12 cellular contexts compared by ENCODE assay signal in the genomic region with DNA sequence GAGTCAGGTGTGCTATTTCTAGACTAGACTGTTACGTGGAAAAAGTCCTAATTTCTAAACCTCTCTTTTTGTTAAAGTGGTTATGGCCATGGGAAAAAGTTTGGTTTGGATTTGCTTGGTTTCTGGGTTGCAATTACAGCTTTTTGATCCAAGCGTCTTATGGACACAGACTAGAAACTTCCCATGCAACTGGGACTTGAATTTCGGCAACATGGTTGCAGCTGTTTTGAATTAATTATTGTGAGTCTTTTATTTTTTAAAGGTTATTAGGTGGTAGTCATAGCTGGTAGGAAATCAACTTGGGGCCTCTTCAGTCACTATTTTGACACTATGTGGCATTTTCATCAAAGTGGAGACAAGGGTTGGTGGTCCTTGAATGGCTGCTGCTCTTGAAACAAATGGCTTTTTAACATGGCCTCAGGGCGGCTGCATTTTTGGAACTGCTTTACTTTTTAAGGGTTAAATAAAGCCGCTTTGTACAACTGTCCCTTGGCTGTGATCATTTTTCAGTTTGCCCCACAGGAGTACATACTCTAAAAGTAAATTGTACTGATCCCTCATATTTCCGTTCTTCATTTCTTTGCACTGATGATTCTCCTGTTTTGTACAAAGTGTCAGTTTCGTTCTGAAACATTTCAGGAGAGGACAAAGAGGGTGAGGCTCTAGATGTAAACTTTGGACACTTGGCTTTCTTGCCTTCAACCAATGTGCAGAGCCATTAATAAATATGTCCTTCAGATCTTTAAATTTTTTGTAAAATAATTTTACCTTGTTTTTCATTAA. TPM values are rescaled to one million over a fixed set of nuclear protein-coding genes. Genes with fewer than 3 reads are reported as not detected.
DNase-seq lines count a peak whose midpoint lies in the region; ATAC-seq and TF ChIP-seq lines count a peak whose summit lies in the region.
"Had no signal": no experiment of that assay in that cellular context is flagged by ENCODE, and none has a peak within 500 bp of the region (broad histone marks: within the 10 kb centered on the region; RNA-seq: fewer than 3 reads in every experiment).

No MANE protein-coding gene starts in this region.

- TF ChIP-seq POLR2A in thyroid gland (IDR thresholded peaks at IDR 0.05): no peak
- TF ChIP-seq POLR2A in stomach (IDR thresholded peaks at IDR 0.05): no peak

- peaks cover 54% of the 10 kb centered on the region for H3K4me1 Mint-ChIP-seq in activated naive CD4-positive, alpha-beta T cell treated with anti-CD3 and anti-CD28 coated beads for 36 hours (ENCODE audit: low read depth)
- H3K4me1 Mint-ChIP-seq in activated CD4-positive, alpha-beta memory T cell treated with anti-CD3 and anti-CD28 coated beads, Interleukin-2, amount 10 ng/mL, durations not matched to agents 7 days and 5 days: peaks cover 58% of the 10 kb centered on the region
- H3K4me1 Mint-ChIP-seq in memory B cell: peaks cover 36% of the 10 kb centered on the region

- peaks cover 37% of the 10 kb centered on the region for H3K36me3 Mint-ChIP-seq in activated naive CD4-positive, alpha-beta T cell treated with anti-CD3 and anti-CD28 coated beads for 36 hours (ENCODE audit: low read depth)
- H3K36me3 Mint-ChIP-seq in activated CD4-positive, alpha-beta memory T cell treated with anti-CD3 and anti-CD28 coated beads, Interleukin-2, amount 10 ng/mL, durations not matched to agents 7 days and 5 days (ENCODE audit: low read depth): peaks cover 76% of the 10 kb centered on the region
- H3K36me3 Mint-ChIP-seq in memory B cell: peaks cover 26% of the 10 kb centered on the region

- POLR2A ChIA-PET in activated CD4-positive, alpha-beta memory T cell treated with anti-CD3 and anti-CD28 coated beads, Interleukin-2, amount 10 ng/mL, durations not matched to agents 7 days and 5 days (lab: Charles Lee): interaction anchor here (1.0 to 1.9 kb wide), 4 partner anchors 12 to 27 kb away, joined by 3 to 11 read pairs (median 4); partner anchors contain the start of gene HNRNPM

- no peaks in the 10 kb centered on the region for H3K9me3 Mint-ChIP-seq in activated naive CD4-positive, alpha-beta T cell treated with anti-CD3 and anti-CD28 coated beads for 36 hours
- H3K9me3 Mint-ChIP-seq in activated CD4-positive, alpha-beta memory T cell treated with anti-CD3 and anti-CD28 coated beads, Interleukin-2, amount 10 ng/mL, durations not matched to agents 7 days and 5 days: no peaks in the 10 kb centered on the region
- H3K9me3 Mint-ChIP-seq in memory B cell: no peaks in the 10 kb centered on the region
- H3K9me3 Mint-ChIP-seq: activated naive CD8-positive, alpha-beta T cell treated with anti-CD3 and anti-CD28 coated beads, Interleukin-2, amount 10 ng/mL, durations not matched to agents 7 days and 5 days had no signal

- H3K9me3 ChIP-seq in thyroid gland (no peaks in the 10 kb centered on the region), stomach (no peaks in the 10 kb centered on the region)

- H3K27ac Mint-ChIP-seq in activated naive CD4-positive, alpha-beta T cell treated with anti-CD3 and anti-CD28 coated beads for 36 hours: peak overlapping the region; percentile 25
- peak overlapping the region; percentile 71 for H3K27ac Mint-ChIP-seq in activated CD4-positive, alpha-beta memory T cell treated with anti-CD3 and anti-CD28 coated beads, Interleukin-2, amount 10 ng/mL, durations not matched to agents 7 days and 5 days
- peak overlapping the region; percentile 82 for H3K27ac Mint-ChIP-seq in memory B cell
- H3K27ac Mint-ChIP-seq: activated naive CD8-positive, alpha-beta T cell treated with anti-CD3 and anti-CD28 coated beads, Interleukin-2, amount 10 ng/mL, durations not matched to agents 7 days and 5 days had no signal

- H3K27me3 Mint-ChIP-seq in activated naive CD4-positive, alpha-beta T cell treated with anti-CD3 and anti-CD28 coated beads for 36 hours (ENCODE audit: low read depth): no peaks in the 10 kb centered on the region
- H3K27me3 Mint-ChIP-seq in activated CD4-positive, alpha-beta memory T cell treated with anti-CD3 and anti-CD28 coated beads, Interleukin-2, amount 10 ng/mL, durations not matched to agents 7 days and 5 days: no peaks in the 10 kb centered on the region
- no peaks in the 10 kb centered on the region for H3K27me3 Mint-ChIP-seq in memory B cell
- H3K27me3 Mint-ChIP-seq: activated naive CD8-positive, alpha-beta T cell treated with anti-CD3 and anti-CD28 coated beads, Interleukin-2, amount 10 ng/mL, durations not matched to agents 7 days and 5 days had no signal

- H3K4me3 ChIP-seq in thyroid gland (replicated peaks in 1 of 3) (no peak overlapping the region), stomach (peak overlapping the region in 1 of 4 donors; percentile 6)

- H3K36me3 ChIP-seq in thyroid gland (peaks cover 21 to 24% of the 10 kb centered on the region in 2 donors), stomach (peaks cover 42 to 57% (median 50%) of the 10 kb centered on the region in 4 donors)

- ATAC-seq in memory B cell (ENCODE audit: low read depth) (no peak), HG03135 (IDR thresholded peaks at IDR 0.05; ENCODE audit: unreplicated experiment) (no peak)

- CTCF ChIA-PET in activated naive CD4-positive, alpha-beta T cell treated with anti-CD3 and anti-CD28 coated beads for 36 hours (lab: Charles Lee): interaction anchor here (0.5 to 1.6 kb wide), 2 partner anchors 107 to 108 kb away, joined by 4 to 6 read pairs; no protein-coding TSS in a partner anchor
- CTCF ChIA-PET in activated CD4-positive, alpha-beta memory T cell treated with anti-CD3 and anti-CD28 coated beads, Interleukin-2, amount 10 ng/mL, durations not matched to agents 7 days and 5 days (lab: Charles Lee): interaction anchor here (1.3 kb wide), 1 partner anchor 118 kb away, joined by 4 read pairs; no protein-coding TSS in a partner anchor

- TF ChIP-seq CTCF in thyroid gland (IDR thresholded peaks at IDR 0.05) (no peak), stomach (IDR thresholded peaks at IDR 0.05) (no peak)

- no peak for TF ChIP-seq EP300 in stomach (IDR thresholded peaks at IDR 0.05)

- no peaks in the 10 kb centered on the region for H3K27me3 ChIP-seq in thyroid gland
- H3K27me3 ChIP-seq in stomach: no peaks in the 10 kb centered on the region

- H3K4me3 Mint-ChIP-seq in activated naive CD4-positive, alpha-beta T cell treated with anti-CD3 and anti-CD28 coated beads for 36 hours: no peak overlapping the region
- H3K4me3 Mint-ChIP-seq in activated CD4-positive, alpha-beta memory T cell treated with anti-CD3 and anti-CD28 coated beads, Interleukin-2, amount 10 ng/mL, durations not matched to agents 7 days and 5 days: no peak overlapping the region
- no peak overlapping the region for H3K4me3 Mint-ChIP-seq in memory B cell
- H3K4me3 Mint-ChIP-seq: activated naive CD8-positive, alpha-beta T cell treated with anti-CD3 and anti-CD28 coated beads, Interleukin-2, amount 10 ng/mL, durations not matched to agents 7 days and 5 days had no signal

- DNase-seq in activated naive CD4-positive, alpha-beta T cell treated with anti-CD3 and anti-CD28 coated beads for 36 hours: no peak
- DNase-seq in activated naive CD4-positive, alpha-beta T cell treated with Interleukin-2 at 50 U/mL for 16 hours: no peak
- DNase-seq in activated CD4-positive, alpha-beta memory T cell treated with anti-CD3 and anti-CD28 coated beads, Interleukin-2, amount 10 ng/mL, durations not matched to agents 7 days and 5 days: no peak
- DNase-seq in memory B cell (ENCODE audit: low spot score in 2 of 2) (no peak), thyroid gland (no peak), NCI-H510A (lab: John Stamatoyannopoulos, UW) (no peak), stomach (no peak)
- DNase-seq: activated naive CD8-positive, alpha-beta T cell treated with anti-CD3 and anti-CD28 coated beads, Interleukin-2, amount 10 ng/mL, durations not matched to agents 7 days and 5 days; AML-193; occipital lobe had no signal

- intact Hi-C loops in activated naive CD4-positive, alpha-beta T cell treated with anti-CD3 and anti-CD28 coated beads for 36 hours (cut with micrococcal nuclease): no loop called here
- intact Hi-C loops in thyroid gland (cut with DNase I): no loop called here
- intact Hi-C loops in stomach (cut with DNase I; ENCODE audit: low total_unique reads): no loop called here

- peak overlapping the region; percentile 35 to 69 (median 59) for H3K27ac ChIP-seq in thyroid gland
- H3K27ac ChIP-seq in stomach: peak overlapping the region in 2 of 5 donors; percentile 47 to 51

- 70 to 79% methylated on average over 7 of the region's 7 CpGs for WGBS in thyroid gland, 2 donors
- WGBS in stomach, 5 donors: 62 to 75% (median 74%) methylated on average over 7 of the region's 7 CpGs

- H3K4me1 ChIP-seq in thyroid gland (peaks cover 48 to 51% of the 10 kb centered on the region in 2 donors), stomach (peaks cover 56 to 78% (median 67%) of the 10 kb centered on the region in 4 donors)

RNA-seq across cellular contexts. Expression of gene HNRNPM, which starts 15.9 kb away (rescaled TPM):
- total RNA-seq in activated naive CD4-positive, alpha-beta T cell treated with anti-CD3 and anti-CD28 coated beads for 36 hours: 100 to 1,000 TPM; 151 to 169 TPM
- 100 to 1,000 TPM; 205 to 211 TPM for total RNA-seq in activated CD4-positive, alpha-beta memory T cell treated with anti-CD3 and anti-CD28 coated beads, Interleukin-2, amount 10 ng/mL, durations not matched to agents 7 days and 5 days
- total RNA-seq in thyroid gland: 100 to 1,000 TPM in 2 of 4 donors, 10 to 100 TPM in 2; 79.3 to 138 (median 97.2) TPM
- total RNA-seq in stomach: 100 to 1,000 TPM in 3 of 5 donors, 10 to 100 TPM in 2; 54.3 to 664 (median 107) TPM
- polyA plus RNA-seq in stomach: 100 to 1,000 TPM in 1 of 3 donors, 10 to 100 TPM in 2; 87.3 to 110 (median 90.0) TPM

RNA-seq across cellular contexts. Expression of gene PRAM1, which starts 41.7 kb away (rescaled TPM):
- under 1 TPM; 0.40 to 0.45 TPM for total RNA-seq in activated naive CD4-positive, alpha-beta T cell treated with anti-CD3 and anti-CD28 coated beads for 36 hours
- under 1 TPM; 0.58 to 0.63 TPM for total RNA-seq in activated CD4-positive, alpha-beta memory T cell treated with anti-CD3 and anti-CD28 coated beads, Interleukin-2, amount 10 ng/mL, durations not matched to agents 7 days and 5 days
- total RNA-seq in thyroid gland: 1 to 10 TPM in 1 of 4 donors, under 1 TPM in 2, not detected in 1; 0.58 to 2.0 (median 0.81) TPM
- total RNA-seq in stomach: 1 to 10 TPM in 1 of 5 donors, under 1 TPM in 1, not detected in 3; 0.37 to 1.2 TPM
- polyA plus RNA-seq in stomach: 1 to 10 TPM in 1 of 3 donors, under 1 TPM in 1, not detected in 1; 0.81 to 1.4 TPM
- total RNA-seq: MCF 10A, occipital lobe had no signal

RNA-seq across cellular contexts. Expression of gene MARCHF2, which starts 47.6 kb away (rescaled TPM):
- total RNA-seq in activated naive CD4-positive, alpha-beta T cell treated with anti-CD3 and anti-CD28 coated beads for 36 hours: 10 to 100 TPM in 1 of 2 experiments, 1 to 10 TPM in 1; 9.2 to 10.3 TPM
- total RNA-seq in activated CD4-positive, alpha-beta memory T cell treated with anti-CD3 and anti-CD28 coated beads, Interleukin-2, amount 10 ng/mL, durations not matched to agents 7 days and 5 days: 10 to 100 TPM; 20.6 to 20.8 TPM
- total RNA-seq in thyroid gland: 100 to 1,000 TPM; 168 to 245 (median 215) TPM
- total RNA-seq in stomach: 10 to 100 TPM; 24.3 to 98.2 (median 33.4) TPM
- 10 to 100 TPM; 23.5 to 43.4 (median 38.2) TPM for polyA plus RNA-seq in stomach

RNA-seq across cellular contexts. Expression of gene ZNF414, which starts 53.3 kb away (rescaled TPM):
- total RNA-seq in activated naive CD4-positive, alpha-beta T cell treated with anti-CD3 and anti-CD28 coated beads for 36 hours: 10 to 100 TPM; 19.8 to 24.1 TPM
- 10 to 100 TPM; 29.7 to 33.3 TPM for total RNA-seq in activated CD4-positive, alpha-beta memory T cell treated with anti-CD3 and anti-CD28 coated beads, Interleukin-2, amount 10 ng/mL, durations not matched to agents 7 days and 5 days
- total RNA-seq in thyroid gland (10 to 100 TPM in 3 of 4 donors, 1 to 10 TPM in 1; 9.1 to 44.3 (median 34.4) TPM), stomach (10 to 100 TPM in 3 of 5 donors, 1 to 10 TPM in 2; 1.8 to 28.4 (median 16.5) TPM)
- 10 to 100 TPM; 19.9 to 32.7 (median 26.9) TPM for polyA plus RNA-seq in stomach

Comparison
In these comparisons a context has a peak if more than half of its experiments do, and no peak if none do; other contexts are left out.
1. H3K27ac Mint-ChIP-seq: peak in every context shown above with its lines; median percentile 82 in memory B cell; 71 in activated CD4-positive, alpha-beta memory T cell treated with anti-CD3 and anti-CD28 coated beads, Interleukin-2, amount 10 ng/mL, durations not matched to agents 7 days and 5 days; 25 in activated naive CD4-positive, alpha-beta T cell treated with anti-CD3 and anti-CD28 coated beads for 36 hours.